Comparison of ENCODE assay signal across 1 cellular context in the genomic region with DNA sequence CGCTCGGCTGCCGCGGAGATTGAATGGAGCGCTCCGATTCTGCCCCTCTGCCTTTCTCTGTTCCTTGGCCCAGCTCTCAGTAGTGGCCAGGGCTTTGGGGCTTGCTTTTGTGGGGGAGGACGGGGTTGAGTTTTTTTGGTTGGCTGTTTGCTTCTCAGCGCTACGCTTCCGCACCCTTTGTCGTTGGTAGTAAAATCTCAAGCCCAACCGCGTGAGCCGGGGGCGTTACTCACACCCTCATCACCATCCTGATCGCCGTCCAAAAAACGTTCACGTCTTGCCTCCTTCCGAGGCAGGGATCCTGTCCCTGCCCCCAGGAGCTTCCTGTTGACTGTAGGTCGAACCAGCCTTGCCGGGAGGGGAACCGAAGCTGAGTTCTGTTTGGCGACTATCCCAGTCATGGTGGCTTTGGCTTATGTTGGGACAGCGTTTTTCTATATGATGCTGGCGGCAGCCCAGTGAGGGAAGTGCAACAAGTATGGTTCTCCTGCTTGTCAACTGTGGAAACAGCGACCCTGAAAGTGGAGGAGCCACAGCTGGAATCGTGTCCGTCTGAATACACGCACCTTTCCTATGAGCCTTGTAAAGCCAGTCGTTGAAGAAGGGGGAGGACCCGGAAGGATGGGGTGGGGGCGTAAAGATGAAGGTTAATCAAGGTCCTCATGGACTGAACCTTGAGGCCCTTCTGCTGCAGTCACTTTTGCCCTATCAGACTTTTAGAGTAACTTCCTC.
TF ChIP-seq lines count a peak whose summit lies in the region.

No MANE protein-coding gene starts in this region.

TF ChIP-seq in WTC11, 78 proteins besides CTCF, POLR2A, EP300 and RAD21 (continued from another document):
- TF ChIP-seq, protein P1, sequence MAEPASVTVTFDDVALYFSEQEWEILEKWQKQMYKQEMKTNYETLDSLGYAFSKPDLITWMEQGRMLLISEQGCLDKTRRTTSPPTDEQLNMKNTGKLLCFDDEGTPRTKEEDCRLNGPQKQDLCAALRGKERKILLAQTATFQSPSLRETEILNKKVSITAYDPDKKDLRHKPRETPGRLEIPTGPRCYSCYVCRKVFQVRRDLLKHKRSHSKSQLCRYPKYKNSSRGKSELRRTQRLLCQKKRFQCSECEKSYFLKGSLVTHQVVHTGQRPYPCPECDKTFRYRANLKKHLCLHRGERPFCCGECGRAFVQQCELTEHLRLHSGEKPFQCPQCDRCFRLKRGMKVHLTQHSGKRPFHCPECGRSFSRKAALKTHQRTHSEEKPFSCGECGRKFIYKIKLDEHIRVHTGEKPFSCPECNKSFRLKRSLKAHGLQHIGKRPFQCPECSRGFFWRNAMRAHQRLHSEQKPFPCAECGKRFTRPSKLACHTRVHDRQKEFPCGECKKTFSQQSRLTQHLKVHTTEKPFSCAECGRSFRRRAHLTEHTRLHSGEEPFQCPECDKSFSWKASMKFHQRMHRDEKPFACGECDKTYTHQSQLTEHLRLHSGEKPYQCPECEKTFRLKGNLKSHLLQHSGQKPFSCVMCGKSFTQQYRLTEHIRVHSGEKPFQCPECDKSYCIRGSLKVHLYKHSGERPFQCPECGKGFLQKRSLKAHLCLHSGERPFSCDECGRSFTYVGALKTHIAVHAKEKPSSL (CRISPR knock-in tag; conservative IDR thresholded peaks at IDR 0.05) = no peak
- no peak for TF ChIP-seq ATF1 (CRISPR knock-in tag; IDR thresholded peaks at IDR 0.05)
- TF ChIP-seq, protein P2, sequence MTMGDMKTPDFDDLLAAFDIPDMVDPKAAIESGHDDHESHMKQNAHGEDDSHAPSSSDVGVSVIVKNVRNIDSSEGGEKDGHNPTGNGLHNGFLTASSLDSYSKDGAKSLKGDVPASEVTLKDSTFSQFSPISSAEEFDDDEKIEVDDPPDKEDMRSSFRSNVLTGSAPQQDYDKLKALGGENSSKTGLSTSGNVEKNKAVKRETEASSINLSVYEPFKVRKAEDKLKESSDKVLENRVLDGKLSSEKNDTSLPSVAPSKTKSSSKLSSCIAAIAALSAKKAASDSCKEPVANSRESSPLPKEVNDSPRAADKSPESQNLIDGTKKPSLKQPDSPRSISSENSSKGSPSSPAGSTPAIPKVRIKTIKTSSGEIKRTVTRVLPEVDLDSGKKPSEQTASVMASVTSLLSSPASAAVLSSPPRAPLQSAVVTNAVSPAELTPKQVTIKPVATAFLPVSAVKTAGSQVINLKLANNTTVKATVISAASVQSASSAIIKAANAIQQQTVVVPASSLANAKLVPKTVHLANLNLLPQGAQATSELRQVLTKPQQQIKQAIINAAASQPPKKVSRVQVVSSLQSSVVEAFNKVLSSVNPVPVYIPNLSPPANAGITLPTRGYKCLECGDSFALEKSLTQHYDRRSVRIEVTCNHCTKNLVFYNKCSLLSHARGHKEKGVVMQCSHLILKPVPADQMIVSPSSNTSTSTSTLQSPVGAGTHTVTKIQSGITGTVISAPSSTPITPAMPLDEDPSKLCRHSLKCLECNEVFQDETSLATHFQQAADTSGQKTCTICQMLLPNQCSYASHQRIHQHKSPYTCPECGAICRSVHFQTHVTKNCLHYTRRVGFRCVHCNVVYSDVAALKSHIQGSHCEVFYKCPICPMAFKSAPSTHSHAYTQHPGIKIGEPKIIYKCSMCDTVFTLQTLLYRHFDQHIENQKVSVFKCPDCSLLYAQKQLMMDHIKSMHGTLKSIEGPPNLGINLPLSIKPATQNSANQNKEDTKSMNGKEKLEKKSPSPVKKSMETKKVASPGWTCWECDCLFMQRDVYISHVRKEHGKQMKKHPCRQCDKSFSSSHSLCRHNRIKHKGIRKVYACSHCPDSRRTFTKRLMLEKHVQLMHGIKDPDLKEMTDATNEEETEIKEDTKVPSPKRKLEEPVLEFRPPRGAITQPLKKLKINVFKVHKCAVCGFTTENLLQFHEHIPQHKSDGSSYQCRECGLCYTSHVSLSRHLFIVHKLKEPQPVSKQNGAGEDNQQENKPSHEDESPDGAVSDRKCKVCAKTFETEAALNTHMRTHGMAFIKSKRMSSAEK (CRISPR knock-in tag; IDR thresholded peaks at IDR 0.05; ENCODE audit: borderline replicate concordance) = no peak
- TF ChIP-seq, protein P3, sequence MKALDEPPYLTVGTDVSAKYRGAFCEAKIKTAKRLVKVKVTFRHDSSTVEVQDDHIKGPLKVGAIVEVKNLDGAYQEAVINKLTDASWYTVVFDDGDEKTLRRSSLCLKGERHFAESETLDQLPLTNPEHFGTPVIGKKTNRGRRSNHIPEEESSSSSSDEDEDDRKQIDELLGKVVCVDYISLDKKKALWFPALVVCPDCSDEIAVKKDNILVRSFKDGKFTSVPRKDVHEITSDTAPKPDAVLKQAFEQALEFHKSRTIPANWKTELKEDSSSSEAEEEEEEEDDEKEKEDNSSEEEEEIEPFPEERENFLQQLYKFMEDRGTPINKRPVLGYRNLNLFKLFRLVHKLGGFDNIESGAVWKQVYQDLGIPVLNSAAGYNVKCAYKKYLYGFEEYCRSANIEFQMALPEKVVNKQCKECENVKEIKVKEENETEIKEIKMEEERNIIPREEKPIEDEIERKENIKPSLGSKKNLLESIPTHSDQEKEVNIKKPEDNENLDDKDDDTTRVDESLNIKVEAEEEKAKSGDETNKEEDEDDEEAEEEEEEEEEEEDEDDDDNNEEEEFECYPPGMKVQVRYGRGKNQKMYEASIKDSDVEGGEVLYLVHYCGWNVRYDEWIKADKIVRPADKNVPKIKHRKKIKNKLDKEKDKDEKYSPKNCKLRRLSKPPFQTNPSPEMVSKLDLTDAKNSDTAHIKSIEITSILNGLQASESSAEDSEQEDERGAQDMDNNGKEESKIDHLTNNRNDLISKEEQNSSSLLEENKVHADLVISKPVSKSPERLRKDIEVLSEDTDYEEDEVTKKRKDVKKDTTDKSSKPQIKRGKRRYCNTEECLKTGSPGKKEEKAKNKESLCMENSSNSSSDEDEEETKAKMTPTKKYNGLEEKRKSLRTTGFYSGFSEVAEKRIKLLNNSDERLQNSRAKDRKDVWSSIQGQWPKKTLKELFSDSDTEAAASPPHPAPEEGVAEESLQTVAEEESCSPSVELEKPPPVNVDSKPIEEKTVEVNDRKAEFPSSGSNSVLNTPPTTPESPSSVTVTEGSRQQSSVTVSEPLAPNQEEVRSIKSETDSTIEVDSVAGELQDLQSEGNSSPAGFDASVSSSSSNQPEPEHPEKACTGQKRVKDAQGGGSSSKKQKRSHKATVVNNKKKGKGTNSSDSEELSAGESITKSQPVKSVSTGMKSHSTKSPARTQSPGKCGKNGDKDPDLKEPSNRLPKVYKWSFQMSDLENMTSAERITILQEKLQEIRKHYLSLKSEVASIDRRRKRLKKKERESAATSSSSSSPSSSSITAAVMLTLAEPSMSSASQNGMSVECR (CRISPR knock-in tag; IDR thresholded peaks at IDR 0.05; ENCODE audit: borderline replicate concordance) = peak; percentile 55; the same call in 1 of the 2 replicates
- TF ChIP-seq, protein P4, sequence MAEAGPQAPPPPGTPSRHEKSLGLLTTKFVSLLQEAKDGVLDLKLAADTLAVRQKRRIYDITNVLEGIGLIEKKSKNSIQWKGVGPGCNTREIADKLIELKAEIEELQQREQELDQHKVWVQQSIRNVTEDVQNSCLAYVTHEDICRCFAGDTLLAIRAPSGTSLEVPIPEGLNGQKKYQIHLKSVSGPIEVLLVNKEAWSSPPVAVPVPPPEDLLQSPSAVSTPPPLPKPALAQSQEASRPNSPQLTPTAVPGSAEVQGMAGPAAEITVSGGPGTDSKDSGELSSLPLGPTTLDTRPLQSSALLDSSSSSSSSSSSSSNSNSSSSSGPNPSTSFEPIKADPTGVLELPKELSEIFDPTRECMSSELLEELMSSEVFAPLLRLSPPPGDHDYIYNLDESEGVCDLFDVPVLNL (CRISPR knock-in tag; IDR thresholded peaks at IDR 0.05; ENCODE audit: borderline replicate concordance, low read depth) = no peak
